ENCODE assay signal across 14 cellular contexts in the genomic region with DNA sequence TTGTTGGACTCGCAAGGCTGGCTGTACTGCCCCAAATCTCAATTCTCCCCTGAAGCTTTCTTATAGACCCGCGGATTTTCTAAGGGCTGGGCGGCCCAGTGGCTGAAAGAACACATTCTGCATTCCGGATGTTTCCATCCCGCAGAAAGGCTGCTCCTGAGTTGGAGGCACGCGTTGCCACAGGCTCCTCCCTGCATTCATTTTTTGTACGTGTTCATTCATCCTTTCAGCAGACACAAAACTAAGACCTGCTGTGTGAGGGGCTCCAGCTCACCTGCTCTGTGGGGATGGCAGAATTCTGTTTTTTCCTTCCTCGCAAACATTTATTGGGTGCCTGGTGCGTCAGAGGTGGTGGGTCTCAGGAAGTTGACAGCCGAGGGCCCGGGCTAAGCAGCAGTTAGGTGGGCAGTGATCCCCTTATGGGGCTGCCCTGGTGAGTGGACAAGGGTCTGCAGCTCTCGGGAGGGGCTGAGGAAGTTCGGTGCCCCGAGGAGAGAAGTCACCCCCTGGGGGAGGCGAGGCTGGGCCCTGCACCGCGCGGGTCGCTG. TPM values are rescaled to one million over a fixed set of nuclear protein-coding genes. Genes with fewer than 3 reads are reported as not detected.
DNase-seq lines count a peak whose midpoint lies in the region; ATAC-seq, FAIRE-seq and TF ChIP-seq lines count a peak whose summit lies in the region.
"Had no signal": no experiment of that assay in that cellular context is flagged by ENCODE, and none has a peak within 500 bp of the region (broad histone marks: within the 10 kb centered on the region; RNA-seq: fewer than 3 reads in every experiment).

No MANE protein-coding gene starts in this region.

- H3K79me2 ChIP-seq in HepG2 (ENCODE audit: insufficient read depth, low read length) = peaks cover 24% of the 10 kb centered on the region

- no peak for ATAC-seq in HepG2
- ATAC-seq in GM21381 (IDR thresholded peaks at IDR 0.05; ENCODE audit: unreplicated experiment) = no peak
- no peak for ATAC-seq in HG03039 (IDR thresholded peaks at IDR 0.05; ENCODE audit: unreplicated experiment)

- no peak for TF ChIP-seq RAD21 in HepG2 (CRISPR knock-in tag; IDR thresholded peaks at IDR 0.05)

- no peak overlapping the region for H3K4me2 ChIP-seq in HepG2 (ENCODE audit: low read depth, low read length)
- H3K4me2 ChIP-seq: BLaER1 treated with 17β-estradiol and CSF1 and Interleukin-3, amounts not matched to agents 10 nM and 100 nM had no signal

- H3K9me3 ChIP-seq in HUES48 (ENCODE audit: control insufficient read depth, insufficient read depth, low read length) (no peaks in the 10 kb centered on the region), HepG2 (ENCODE audit: low read length) (no peaks in the 10 kb centered on the region)
- H3K9me3 ChIP-seq: BLaER1 treated with 17β-estradiol and CSF1 and Interleukin-3, amounts not matched to agents 10 nM and 100 nM had no signal

- WGBS in HepG2 (ENCODE audit: low lambda C conversion rate) = 96% methylated on average over 16 of the region's 21 CpGs

- CTCF ChIA-PET in HepG2 (lab: Yijun Ruan, JAX; ENCODE audit: low intra/inter-chr PET ratio, low total read pairs) = no interaction called here

- no peak for TF ChIP-seq CTCF in HepG2 (CRISPR knock-in tag; IDR thresholded peaks at IDR 0.05)

- no peak for TF ChIP-seq POLR2A in HepG2 (IDR thresholded peaks at IDR 0.05; ENCODE audit: insufficient read depth in 1 of 2, low read depth in 2 of 2, low read length in 2 of 2)

- FAIRE-seq in HepG2 (lab: Jason Lieb, UNC) = no peak
- FAIRE-seq: GM18507 had no signal

- H3K36me3 ChIP-seq in HUES48 (ENCODE audit: control insufficient read depth, insufficient read depth, low read length) = no peaks in the 10 kb centered on the region
- H3K36me3 ChIP-seq in HepG2 (replicated peaks in 1 of 2; ENCODE audit: control insufficient read depth in 1 of 2, insufficient read depth in 2 of 2, low read length in 2 of 2) = no peaks in the 10 kb centered on the region; a peak in 1 of 5 replicates

- peaks cover 20% of the 10 kb centered on the region for H3K27me3 ChIP-seq in HUES48 (ENCODE audit: control insufficient read depth, insufficient read depth, low read length)
- H3K27me3 ChIP-seq in HepG2 (ENCODE audit: control insufficient read depth in 1 of 2, insufficient read depth in 2 of 2, low read length in 2 of 2) = no peaks in the 10 kb centered on the region
- H3K27me3 ChIP-seq: BLaER1 treated with 17β-estradiol and CSF1 and Interleukin-3, amounts not matched to agents 10 nM and 100 nM had no signal

- TF ChIP-seq EP300 in HepG2 (IDR thresholded peaks at IDR 0.05; ENCODE audit: low read depth in 2 of 2, low read length in 2 of 2) (no peak), HepG2 (CRISPR knock-in tag; IDR thresholded peaks at IDR 0.05; ENCODE audit: borderline replicate concordance) (no peak)

- H3K9ac ChIP-seq in HUES48 (ENCODE audit: low read depth, low read length) (no peak overlapping the region), HepG2 (ENCODE audit: insufficient read depth, low read depth, low read length) (no peak overlapping the region)
- H3K9ac ChIP-seq: BLaER1 treated with 17β-estradiol and CSF1 and Interleukin-3, amounts not matched to agents 10 nM and 100 nM had no signal

- no peaks in the 10 kb centered on the region for H4K20me1 ChIP-seq in HepG2 (ENCODE audit: insufficient read depth, low read length)

- no peaks in the 10 kb centered on the region for H3K4me1 ChIP-seq in HUES48 (ENCODE audit: control insufficient read depth, insufficient read depth, low read length)
- H3K4me1 ChIP-seq in HepG2 (ENCODE audit: insufficient read depth, low read length) = peaks cover 36% of the 10 kb centered on the region

- intact Hi-C loops in HepG2 (cut with micrococcal nuclease; ENCODE audit: unreplicated experiment) = no loop called here

- H2AFZ ChIP-seq in HepG2 (ENCODE audit: low read length) = no peak overlapping the region

- no peak for DNase-seq in HepG2 (ENCODE audit: low spot score)
- no peak for DNase-seq in skeletal muscle cell (ENCODE audit: low read depth)
- no peak for DNase-seq in NCI-H2081 treated with DMSO at 0.1 percent for 48 hours (lab: John Stamatoyannopoulos, UW)
- no peak for DNase-seq in activated T-cell treated with anti-CD3 and anti-CD28 coated beads, Interleukin-2, amount 50 U/mL, for 1 hour
- DNase-seq: activated B cell treated with CpG ODN at 0.5 μM for 24 hours, GF-D8 had no signal

- POLR2A ChIA-PET in HepG2 (lab: Yijun Ruan, JAX) = interaction anchor here (4.5 kb wide), 1 partner anchor 55 kb away, joined by 51 read pairs; no protein-coding TSS in a partner anchor

- peak overlapping the region; percentile 42; the same call in 1 of the 2 replicates for H3K4me3 ChIP-seq in HUES48 (ENCODE audit: low read depth, low read length)
- H3K4me3 ChIP-seq in HepG2 (replicated peaks in 1 of 3; ENCODE audit: insufficient read depth in 1 of 3, low read depth in 2 of 3, low read length in 3 of 3) = no peak overlapping the region
- H3K4me3 ChIP-seq in skeletal muscle cell (ENCODE audit: low read depth, low read length) = peak overlapping the region; percentile 48
- H3K4me3 ChIP-seq: BLaER1 treated with 17β-estradiol and CSF1 and Interleukin-3, amounts not matched to agents 10 nM and 100 nM had no signal

- in situ Hi-C loops in HepG2 (cut with HindIII; ENCODE audit: extremely low pct_ligation_motif_present, low pct_unique_long_range_greater_than_20kb) = loop anchor here (5.0 kb wide), 2 partner anchors 69 to 114 kb away; a partner anchor contains a TSS

- BruUV-seq in HepG2 (replicated peaks; lab: Mats Ljungman, UMichigan) = no TSS peak

- H3K27ac ChIP-seq in HUES48 (ENCODE audit: low read depth, low read length) (no peak overlapping the region), cingulate gyrus (ENCODE audit: low read depth, low read length) (peak overlapping the region; percentile 32), HepG2 (ENCODE audit: extremely low read length, insufficient read depth, low read length) (no peak overlapping the region)
- H3K27ac ChIP-seq: BLaER1 treated with 17β-estradiol and CSF1 and Interleukin-3, amounts not matched to agents 10 nM and 100 nM had no signal

TF ChIP-seq in HepG2, 621 proteins besides CTCF, POLR2A, EP300 and RAD21 (continues in another document):
- TF ChIP-seq U2AF1 (optimal IDR thresholded peaks at IDR 0.05; ENCODE audit: low read depth, low read length) (no peak), HNF4G (IDR thresholded peaks at IDR 0.05; ENCODE audit: borderline replicate concordance, low read depth, low read length) (no peak), HNF4G (CRISPR knock-in tag; IDR thresholded peaks at IDR 0.05; ENCODE audit: borderline replicate concordance, low read depth) (no peak)

RNA-seq across cellular contexts. Expression of a gene that starts 23.7 kb away (rescaled TPM):
- 1.9 and 2.9 TPM in 2 replicates for total RNA-seq in HepG2 (2016; rRNA removed; fragmentation: Illumina TruSeq; extraction: Trizol)
- total RNA-seq in HepG2 (2016; cell fraction: cytosol; rRNA removed; fragmentation: Illumina TruSeq; extraction: Trizol; ENCODE audit: low read depth) = 0.79 and 1.0 TPM in 2 replicates
- total RNA-seq in HepG2 (2016; cell fraction: insoluble cytoplasmic fraction; rRNA removed; fragmentation: Illumina TruSeq; extraction: Trizol) = 1.7 and 2.9 TPM in 2 replicates
- total RNA-seq in HepG2 (2016; cell fraction: membrane; rRNA removed; fragmentation: Illumina TruSeq; extraction: Trizol) = 2.3 TPM in 2 replicates
- 2.9 and 3.7 TPM in 2 replicates for total RNA-seq in HepG2 (2016; cell fraction: nucleus; rRNA removed; fragmentation: Illumina TruSeq; extraction: Trizol)
- 4.6 and 6.5 TPM in 2 replicates for polyA plus RNA-seq in HepG2 (2011; rRNA removed)
- polyA plus RNA-seq in HepG2 (2011; cell fraction: cytosol; rRNA removed) = 3.0 and 3.9 TPM in 2 replicates
- 25.0 and 33.1 TPM in 2 replicates for polyA plus RNA-seq in HepG2 (2011; cell fraction: nucleus; rRNA removed)
- 7.9 and 8.7 TPM in 2 replicates for polyA plus RNA-seq in HepG2 (2012)
- 0.66 and 0.71 TPM in 2 replicates for polyA plus RNA-seq in HepG2 (2016; cell fraction: cytosol; fragmentation: Illumina TruSeq; extraction: Trizol; ENCODE audit: low read depth)
- polyA plus RNA-seq in HepG2 (2016; cell fraction: insoluble cytoplasmic fraction; fragmentation: Illumina TruSeq; extraction: Trizol; ENCODE audit: low read depth) = 3.0 and 4.2 TPM in 2 replicates
- 1.6 and 1.9 TPM in 2 replicates for polyA plus RNA-seq in HepG2 (2016; cell fraction: membrane; fragmentation: Illumina TruSeq; extraction: Trizol; ENCODE audit: low read depth)
- polyA plus RNA-seq in HepG2 (2016; cell fraction: nucleus; fragmentation: Illumina TruSeq; extraction: Trizol; ENCODE audit: insufficient read depth, low read depth) = 14.0 and 17.0 TPM in 2 replicates
- polyA minus RNA-seq in HepG2 (2011; rRNA and poly(A)+ RNA removed; ENCODE audit: low replicate concordance) = 0.07 and 4.8 TPM in 2 replicates
- polyA minus RNA-seq in HepG2 (2011; cell fraction: cytosol; rRNA and poly(A)+ RNA removed) = 5.2 and 5.4 TPM in 2 replicates
- 5.8 and 5.9 TPM in 2 replicates for polyA minus RNA-seq in HepG2 (2011; cell fraction: nucleus; rRNA and poly(A)+ RNA removed)
- total RNA-seq: activated B cell treated with CpG ODN at 0.5 μM for 24 hours had no signal

RNA-seq across cellular contexts. Expression of a gene that starts 41.7 kb away (rescaled TPM):
- total RNA-seq in HepG2 (2016; rRNA removed; fragmentation: Illumina TruSeq; extraction: Trizol) = not detected in 2 replicates
- total RNA-seq in HepG2 (2016; cell fraction: cytosol; rRNA removed; fragmentation: Illumina TruSeq; extraction: Trizol; ENCODE audit: low read depth) = not detected in 2 replicates
- not detected in 2 replicates for total RNA-seq in HepG2 (2016; cell fraction: insoluble cytoplasmic fraction; rRNA removed; fragmentation: Illumina TruSeq; extraction: Trizol)
- not detected in 2 replicates for total RNA-seq in HepG2 (2016; cell fraction: membrane; rRNA removed; fragmentation: Illumina TruSeq; extraction: Trizol)
- total RNA-seq in HepG2 (2016; cell fraction: nucleus; rRNA removed; fragmentation: Illumina TruSeq; extraction: Trizol) = not detected in 2 replicates
- polyA plus RNA-seq in HepG2 (2011; rRNA removed) = 0.15 and 0.29 TPM in 2 replicates
- 0.04 and 0.12 TPM in 2 replicates for polyA plus RNA-seq in HepG2 (2011; cell fraction: cytosol; rRNA removed)
- polyA plus RNA-seq in HepG2 (2011; cell fraction: nucleus; rRNA removed) = 0.51 and 0.73 TPM in 2 replicates
- polyA plus RNA-seq in HepG2 (2012) = 0.44 TPM in 1 of 2 replicates, not detected in the other
- not detected in 2 replicates for polyA plus RNA-seq in HepG2 (2016; cell fraction: cytosol; fragmentation: Illumina TruSeq; extraction: Trizol; ENCODE audit: low read depth)
- polyA plus RNA-seq in HepG2 (2016; cell fraction: insoluble cytoplasmic fraction; fragmentation: Illumina TruSeq; extraction: Trizol; ENCODE audit: low read depth) = not detected in 2 replicates
- not detected in 2 replicates for polyA plus RNA-seq in HepG2 (2016; cell fraction: membrane; fragmentation: Illumina TruSeq; extraction: Trizol; ENCODE audit: low read depth)
- polyA plus RNA-seq in HepG2 (2016; cell fraction: nucleus; fragmentation: Illumina TruSeq; extraction: Trizol; ENCODE audit: insufficient read depth, low read depth) = not detected in 2 replicates
- polyA minus RNA-seq in HepG2 (2011; rRNA and poly(A)+ RNA removed; ENCODE audit: low replicate concordance) = not detected in 2 replicates
- not detected in 2 replicates for polyA minus RNA-seq in HepG2 (2011; cell fraction: cytosol; rRNA and poly(A)+ RNA removed)
- 0.62 and 0.77 TPM in 2 replicates for polyA minus RNA-seq in HepG2 (2011; cell fraction: nucleus; rRNA and poly(A)+ RNA removed)
- total RNA-seq: activated B cell treated with CpG ODN at 0.5 μM for 24 hours, renal cortical epithelial cell had no signal
- polyA plus RNA-seq: aorta had no signal

Comparison
In these comparisons a context has a peak if more than half of its experiments do, and no peak if none do; other contexts are left out.
1. H3K4me3 ChIP-seq: peak in HUES48 (single experiment) and skeletal muscle cell (single experiment); none in HepG2 (0 of 3).